14 cellular contexts compared by ENCODE assay signal in genomic region chr14:104359969-104360442, GRCh38.
DNase-seq lines count a peak whose midpoint lies in the region; ATAC-seq and TF ChIP-seq lines count a peak whose summit lies in the region.
"Had no signal": no experiment of that assay in that cellular context is flagged by ENCODE, and none has a peak within 500 bp of the region (broad histone marks: within the 10 kb centered on the region; RNA-seq: fewer than 3 reads in every experiment).

No MANE protein-coding gene starts in this region.

- H3K27me3 ChIP-seq in right cardiac atrium (ENCODE audit: control insufficient read depth, insufficient read depth) = no peaks in the 10 kb centered on the region
- H3K27me3 ChIP-seq in heart right ventricle = peaks cover 0 to 29% (median 6%) of the 10 kb centered on the region in 7 donors
- no peaks in the 10 kb centered on the region for H3K27me3 ChIP-seq in endodermal cell (ENCODE audit: control insufficient read depth, insufficient read depth, low read length, poor library complexity, severe bottlenecking)

- H3K4me1 Mint-ChIP-seq in endodermal cell = no peaks in the 10 kb centered on the region
- H3K4me1 Mint-ChIP-seq in activated CD4-positive, alpha-beta T cell treated with anti-CD3 and anti-CD28 coated beads for 36 hours = no peaks in the 10 kb centered on the region
- H3K4me1 Mint-ChIP-seq: CD8-positive, alpha-beta memory T cell had no signal

- WGBS in right cardiac atrium = 88% methylated on average over 7 of the region's 7 CpGs
- 89 to 96% methylated on average over 7 of the region's 7 CpGs for WGBS in heart right ventricle, 2 donors
- 90 to 92% methylated on average over 2 to 7 of the region's 7 CpGs for WGBS in endodermal cell (ENCODE audit: insufficient coverage in 1 of 2, insufficient read length in 1 of 2), 2 experiments

- H3K4me1 ChIP-seq in right cardiac atrium (ENCODE audit: control insufficient read depth, insufficient read depth, low read length) = no peaks in the 10 kb centered on the region
- H3K4me1 ChIP-seq in heart right ventricle = peaks cover 0 to 15% (median 3%) of the 10 kb centered on the region in 9 donors
- H3K4me1 ChIP-seq in endodermal cell (ENCODE audit: control insufficient read depth, insufficient read depth, low read length) = no peaks in the 10 kb centered on the region

- intact Hi-C loops in right cardiac atrium (cut with DNase I) (loop anchor here in 1 of 4 donors (10.0 kb wide), 1 partner anchor 225 kb away; the partner anchor contains the start of gene KIF26A), heart right ventricle (cut with DNase I) (loop anchor here in 1 of 10 donors (5.0 kb wide), 1 partner anchor 202 kb away; no protein-coding TSS in a partner anchor), posterior vena cava (cut with DNase I) (no loop called here)
- intact Hi-C loops in activated CD4-positive, alpha-beta T cell treated with anti-CD3 and anti-CD28 coated beads for 36 hours (cut with DNase I, micrococcal nuclease) = no loop called here

- no peak overlapping the region for H3K4me3 Mint-ChIP-seq in endodermal cell
- no peak overlapping the region for H3K4me3 Mint-ChIP-seq in activated CD4-positive, alpha-beta T cell treated with anti-CD3 and anti-CD28 coated beads for 36 hours
- H3K4me3 Mint-ChIP-seq: CD8-positive, alpha-beta memory T cell had no signal

- ATAC-seq in right cardiac atrium (no peak), heart right ventricle (no peak), HG02798 (IDR thresholded peaks at IDR 0.05; ENCODE audit: poor library complexity, unreplicated experiment) (no peak)
- no peak for ATAC-seq in activated CD4-positive, alpha-beta T cell treated with anti-CD3 and anti-CD28 coated beads for 36 hours

- H3K9me3 ChIP-seq in right cardiac atrium (ENCODE audit: control insufficient read depth, low read length) = no peaks in the 10 kb centered on the region
- H3K9me3 ChIP-seq in heart right ventricle = peaks cover 0 to 6% (median 0%) of the 10 kb centered on the region in 11 donors
- H3K9me3 ChIP-seq in endodermal cell (ENCODE audit: control insufficient read depth, low read length) = no peaks in the 10 kb centered on the region

- DNase-seq in right cardiac atrium = peak in 2 of 3 donors; percentile 27 to 47
- no peak for DNase-seq in heart right ventricle
- DNase-seq in endodermal cell = peak; percentile 18
- DNase-seq in posterior vena cava (ENCODE audit: low spot score) = peak; percentile 73
- no peak for DNase-seq in activated CD4-positive, alpha-beta T cell treated with anti-CD3 and anti-CD28 coated beads for 36 hours
- no peak for DNase-seq in epidermal melanocyte (ENCODE audit: insufficient read length, low spot score)
- DNase-seq: GOT3, NCI-H1092 treated with DMSO at 0.1 percent for 48 hours, NCI-H187, NCI-H446, SHP77 had no signal

- H3K27me3 Mint-ChIP-seq in endodermal cell (ENCODE audit: insufficient read depth) = no peaks in the 10 kb centered on the region
- no peaks in the 10 kb centered on the region for H3K27me3 Mint-ChIP-seq in activated CD4-positive, alpha-beta T cell treated with anti-CD3 and anti-CD28 coated beads for 36 hours

- no peak for TF ChIP-seq CTCF in heart right ventricle (IDR thresholded peaks at IDR 0.05)
- no peak for TF ChIP-seq CTCF in endodermal cell (conservative IDR thresholded peaks at IDR 0.05)

- H3K36me3 Mint-ChIP-seq in endodermal cell (ENCODE audit: low read depth) = no peaks in the 10 kb centered on the region
- H3K36me3 Mint-ChIP-seq in activated CD4-positive, alpha-beta T cell treated with anti-CD3 and anti-CD28 coated beads for 36 hours (ENCODE audit: low read depth) = no peaks in the 10 kb centered on the region
- H3K36me3 Mint-ChIP-seq: CD8-positive, alpha-beta memory T cell had no signal

- no peak overlapping the region for H3K9ac ChIP-seq in endodermal cell (ENCODE audit: extremely low read depth, low read length, poor library complexity, severe bottlenecking)
- H3K9ac ChIP-seq: KMS-11 had no signal

- POLR2A ChIA-PET in activated CD4-positive, alpha-beta T cell treated with anti-CD3 and anti-CD28 coated beads for 36 hours (lab: Charles Lee) = no interaction called here

- H3K36me3 ChIP-seq in heart right ventricle (no peaks in the 10 kb centered on the region), endodermal cell (ENCODE audit: control insufficient read depth, insufficient read depth, low read length) (no peaks in the 10 kb centered on the region)

- no peak overlapping the region for H3K27ac Mint-ChIP-seq in endodermal cell
- no peak overlapping the region for H3K27ac Mint-ChIP-seq in activated CD4-positive, alpha-beta T cell treated with anti-CD3 and anti-CD28 coated beads for 36 hours
- H3K27ac Mint-ChIP-seq: CD8-positive, alpha-beta memory T cell had no signal

- H3K27ac ChIP-seq in right cardiac atrium (ENCODE audit: low read length) (no peak overlapping the region), heart right ventricle (no peak overlapping the region), endodermal cell (ENCODE audit: low read depth, low read length) (no peak overlapping the region)
- H3K27ac ChIP-seq: KMS-11 had no signal

- no peaks in the 10 kb centered on the region for H3K9me3 Mint-ChIP-seq in endodermal cell
- H3K9me3 Mint-ChIP-seq in activated CD4-positive, alpha-beta T cell treated with anti-CD3 and anti-CD28 coated beads for 36 hours (ENCODE audit: low read depth) = no peaks in the 10 kb centered on the region
- H3K9me3 Mint-ChIP-seq: CD8-positive, alpha-beta memory T cell had no signal

- H3K4me3 ChIP-seq in right cardiac atrium (ENCODE audit: low read length) = no peak overlapping the region
- H3K4me3 ChIP-seq in heart right ventricle = no peak overlapping the region
- H3K4me3 ChIP-seq in endodermal cell (ENCODE audit: low read length) = no peak overlapping the region

- CTCF ChIA-PET in activated CD4-positive, alpha-beta T cell treated with anti-CD3 and anti-CD28 coated beads for 36 hours (lab: Charles Lee) = no interaction called here

Comparison
In these comparisons a context has a peak if more than half of its experiments do, and no peak if none do; other contexts are left out.
1. DNase-seq: peak in right cardiac atrium (2 of 3), endodermal cell (single experiment) and posterior vena cava (single experiment); none in heart right ventricle (0 of 2), activated CD4-positive, alpha-beta T cell treated with anti-CD3 and anti-CD28 coated beads for 36 hours (single experiment) and epidermal melanocyte (single experiment).